ENCODE assay signal across 15 cellular contexts in genomic region chr17:47956818-47957590, GRCh38. TPM values are rescaled to one million over a fixed set of nuclear protein-coding genes. Genes with fewer than 3 reads are reported as not detected.
DNase-seq lines count a peak whose midpoint lies in the region; ATAC-seq and TF ChIP-seq lines count a peak whose summit lies in the region.
"Had no signal": no experiment of that assay in that cellular context is flagged by ENCODE, and none has a peak within 500 bp of the region (broad histone marks: within the 10 kb centered on the region; RNA-seq: fewer than 3 reads in every experiment).

No MANE protein-coding gene starts in this region.

- peaks cover 0 to 3% of the 10 kb centered on the region in 2 donors for H3K36me3 ChIP-seq in thyroid gland
- H3K36me3 ChIP-seq: heart left ventricle, tibial nerve had no signal

- peaks cover 35 to 43% of the 10 kb centered on the region in 2 donors for H3K4me1 ChIP-seq in thyroid gland

- H3K9me3 ChIP-seq in thyroid gland: no peaks in the 10 kb centered on the region
- H3K9me3 ChIP-seq: tibial nerve had no signal

- H3K27me3 ChIP-seq in thyroid gland: no peaks in the 10 kb centered on the region
- H3K27me3 ChIP-seq: dorsolateral prefrontal cortex, heart left ventricle, tibial nerve had no signal

- peaks cover 14% of the 10 kb centered on the region for H3K27me3 Mint-ChIP-seq in WTC11 (ENCODE audit: low read depth)
- peaks cover 9% of the 10 kb centered on the region for H3K27me3 Mint-ChIP-seq in activated naive CD4-positive, alpha-beta T cell treated with anti-CD3 and anti-CD28 coated beads, Interleukin-2, amount 10 ng/mL, durations not matched to agents 7 days and 5 days

- no peak for TF ChIP-seq POLR2A in thyroid gland (IDR thresholded peaks at IDR 0.05)

- in situ Hi-C loops in GM13977 (cut with MboI; ENCODE audit: low pct_unique_long_range_greater_than_20kb, low sequenced_read_pairs, unreplicated experiment): no loop called here

- H3K4me3 ChIP-seq in thyroid gland (replicated peaks in 1 of 3): peak overlapping the region; percentile 56 to 59 (median 57)
- H3K4me3 ChIP-seq: dorsolateral prefrontal cortex, heart left ventricle had no signal

- no peaks in the 10 kb centered on the region for H3K36me3 Mint-ChIP-seq in WTC11
- H3K36me3 Mint-ChIP-seq in activated naive CD4-positive, alpha-beta T cell treated with anti-CD3 and anti-CD28 coated beads, Interleukin-2, amount 10 ng/mL, durations not matched to agents 7 days and 5 days: no peaks in the 10 kb centered on the region

- DNase-seq in NCI-H510A (lab: John Stamatoyannopoulos, UW) (peak; percentile 70), NCI-H510A treated with DMSO at 0.1 percent for 48 hours (lab: John Stamatoyannopoulos, UW) (no peak), WTC11 (ENCODE audit: low spot score) (no peak), left colon (no peak), thyroid gland (peak; percentile 64 to 67), GM13977 (ENCODE audit: low spot score) (no peak), NCI-H1105 (lab: John Stamatoyannopoulos, UW) (no peak)
- DNase-seq in activated naive CD4-positive, alpha-beta T cell treated with anti-CD3 and anti-CD28 coated beads, Interleukin-2, amount 10 ng/mL, durations not matched to agents 7 days and 5 days: no peak
- DNase-seq: amygdala, dorsolateral prefrontal cortex, GDM1, heart left ventricle, Right ventricle myocardium superior had no signal

- intact Hi-C loops in left colon (cut with DNase I, micrococcal nuclease): no loop called here
- intact Hi-C loops in thyroid gland (cut with DNase I): no loop called here

- H3K27ac ChIP-seq in thyroid gland: peak overlapping the region; percentile 92 to 97 (median 96)
- H3K27ac ChIP-seq: dorsolateral prefrontal cortex, heart left ventricle had no signal

- ATAC-seq in WTC11 (no peak), left colon (peak; percentile 11)
- ATAC-seq: heart left ventricle had no signal

- WGBS in thyroid gland, 2 donors: 32 to 50% methylated on average over 1 to 3 of the region's 3 CpGs

- peaks cover 5% of the 10 kb centered on the region; the same call in 1 of the 2 replicates for H3K9me3 Mint-ChIP-seq in WTC11
- H3K9me3 Mint-ChIP-seq in activated naive CD4-positive, alpha-beta T cell treated with anti-CD3 and anti-CD28 coated beads, Interleukin-2, amount 10 ng/mL, durations not matched to agents 7 days and 5 days: no peaks in the 10 kb centered on the region

- H3K4me1 Mint-ChIP-seq in WTC11: peaks cover 29% of the 10 kb centered on the region
- H3K4me1 Mint-ChIP-seq in activated naive CD4-positive, alpha-beta T cell treated with anti-CD3 and anti-CD28 coated beads, Interleukin-2, amount 10 ng/mL, durations not matched to agents 7 days and 5 days: no peaks in the 10 kb centered on the region

- POLR2A ChIA-PET in WTC11 (lab: Charles Lee): interaction anchor here (1.0 to 1.6 kb wide), 2 partner anchors 14 to 62 kb away, joined by 3 to 10 read pairs; partner anchors contain the start of gene CDK5RAP3

- CTCF ChIA-PET in WTC11 (lab: Charles Lee): interaction anchor here (0.8 to 7.0 kb wide), 18 partner anchors 9 to 116 kb away, joined by 3 to 119 read pairs (median 8); partner anchors contain the start of genes CDK5RAP3, PNPO, SCRN2 and SP2
- CTCF ChIA-PET in activated naive CD4-positive, alpha-beta T cell treated with anti-CD3 and anti-CD28 coated beads, Interleukin-2, amount 10 ng/mL, durations not matched to agents 7 days and 5 days (lab: Charles Lee): interaction anchor here (0.7 to 1.7 kb wide), 8 partner anchors 7 to 67 kb away, joined by 3 to 8 read pairs (median 4); partner anchors contain the start of gene CDK5RAP3

- H3K27ac Mint-ChIP-seq in WTC11: peak overlapping the region; percentile 70; the same call in 1 of the 2 replicates
- H3K27ac Mint-ChIP-seq in activated naive CD4-positive, alpha-beta T cell treated with anti-CD3 and anti-CD28 coated beads, Interleukin-2, amount 10 ng/mL, durations not matched to agents 7 days and 5 days: no peak overlapping the region

- TF ChIP-seq CTCF in WTC11 (IDR thresholded peaks at IDR 0.05) (no peak), thyroid gland (IDR thresholded peaks at IDR 0.05) (no peak), GM13977 (IDR thresholded peaks at IDR 0.05; ENCODE audit: extremely low read depth, insufficient read depth, missing control alignments) (no peak)

- peak overlapping the region; percentile 45 for H3K4me3 Mint-ChIP-seq in WTC11
- no peak overlapping the region for H3K4me3 Mint-ChIP-seq in activated naive CD4-positive, alpha-beta T cell treated with anti-CD3 and anti-CD28 coated beads, Interleukin-2, amount 10 ng/mL, durations not matched to agents 7 days and 5 days

TF ChIP-seq in WTC11, 78 proteins besides CTCF, POLR2A, EP300 and RAD21 (continues in another document):
- TF ChIP-seq ZBTB43 (CRISPR knock-in tag; IDR thresholded peaks at IDR 0.05) (no peak), MAX (CRISPR knock-in tag; IDR thresholded peaks at IDR 0.05) (no peak), RELA (CRISPR knock-in tag; IDR thresholded peaks at IDR 0.05; ENCODE audit: borderline replicate concordance) (no peak), USF2 (CRISPR knock-in tag; IDR thresholded peaks at IDR 0.05) (no peak), AFF4 (CRISPR knock-in tag; IDR thresholded peaks at IDR 0.05; ENCODE audit: borderline replicate concordance) (no peak), IRF1 (CRISPR knock-in tag; IDR thresholded peaks at IDR 0.05) (no peak), E2F5 (CRISPR knock-in tag; IDR thresholded peaks at IDR 0.05) (no peak)

RNA-seq across cellular contexts. Expression of gene PRR15L, which starts 0.7 kb away (rescaled TPM):
- total RNA-seq in WTC11 (2021) (0.59 to 1.1 TPM (median 1.1 TPM) in 3 replicates), left colon (100 to 1,000 TPM; 237 to 279 TPM), thyroid gland (100 to 1,000 TPM in 3 of 4 donors, 10 to 100 TPM in 1; 63.6 to 150 (median 127) TPM)
- total RNA-seq: Right ventricle myocardium superior, skeletal muscle tissue, tibial nerve had no signal

RNA-seq across cellular contexts. Expression of gene CDK5RAP3, which starts 13.9 kb away (rescaled TPM):
- total RNA-seq in WTC11 (2021) (128 to 143 TPM (median 138 TPM) in 3 replicates), left colon (100 to 1,000 TPM; 136 to 187 TPM), thyroid gland (100 to 1,000 TPM; 165 to 221 (median 193) TPM)

RNA-seq across cellular contexts. Expression of gene PNPO, which starts 15.6 kb away (rescaled TPM):
- total RNA-seq in WTC11 (2021): 12.2 to 17.8 TPM (median 17.2 TPM) in 3 replicates
- 10 to 100 TPM; 24.9 to 26.0 TPM for total RNA-seq in left colon
- total RNA-seq in thyroid gland: 100 to 1,000 TPM in 1 of 4 donors, 10 to 100 TPM in 3; 47.3 to 103 (median 78.9) TPM

Comparison
In these comparisons a context has a peak if more than half of its experiments do, and no peak if none do; other contexts are left out.
1. DNase-seq: peak in NCI-H510A (single experiment) and thyroid gland (2 of 2); none in NCI-H510A treated with DMSO at 0.1 percent for 48 hours (single experiment), WTC11 (single experiment), left colon (0 of 2), GM13977 (single experiment), NCI-H1105 (single experiment) and activated naive CD4-positive, alpha-beta T cell treated with anti-CD3 and anti-CD28 coated beads, Interleukin-2, amount 10 ng/mL, durations not matched to agents 7 days and 5 days (single experiment).
2. RNA of gene PRR15L, which starts 0.7 kb away (total RNA-seq): 237 to 279 TPM in left colon and 63.6 to 150 TPM in thyroid gland; 0.59 to 1.1 TPM in WTC11; every median in the first group is over 10 times any median in the second.